Comparison of ENCODE assay signal across 30 cellular contexts in genomic region chr1:109412551-109412950, GRCh38. TPM values are rescaled to one million over a fixed set of nuclear protein-coding genes. Genes with fewer than 3 reads are reported as not detected.
"Had no signal": no experiment of that assay in that cellular context is flagged by ENCODE, and none has a peak within 500 bp of the region (broad histone marks: within the 10 kb centered on the region; RNA-seq: fewer than 3 reads in every experiment).

No MANE protein-coding gene starts in this region.

- H3K4me3 ChIP-seq: adrenal gland, body of pancreas, breast epithelium, PC-9, SJCRH30 had no signal

- ATAC-seq: activated CD4-positive, CD25-positive, alpha-beta regulatory T cell treated with anti-CD3 and anti-CD28 coated beads, Interleukin-2, amount 50 U/mL, for 24 hours; activated CD8-positive, alpha-beta memory T cell treated with anti-CD3 and anti-CD28 coated beads, Interleukin-2, amount 10 ng/mL, durations not matched to agents 7 days and 5 days; body of pancreas; WTC11 had no signal

- H3K27ac Mint-ChIP-seq: activated CD4-positive, alpha-beta memory T cell treated with anti-CD3 and anti-CD28 coated beads for 36 hours; activated CD8-positive, alpha-beta memory T cell treated with anti-CD3 and anti-CD28 coated beads, Interleukin-2, amount 10 ng/mL, durations not matched to agents 7 days and 5 days; activated naive CD4-positive, alpha-beta T cell treated with anti-CD3 and anti-CD28 coated beads, Interleukin-2, amount 50 U/mL, for 24 hours; activated T-helper 2 cell treated with anti-CD3 and anti-CD28 coated beads, Interferon-gamma antibody, Interleukin-2, Interleukin-4, amounts not matched to agents 10 μg/mL and 5 μg/mL and 100 μg/mL, durations not matched to agents 14 hours and 24 hours and 36 hours; T-helper 1 cell treated with Interleukin-12 subunit alpha and Interleukin-12 subunit beta and Interleukin-4 antibody, amounts not matched to agents 30 μg/mL and 1 μg/mL, for 36 hours; T-helper 2 cell treated with Interferon-gamma antibody and Interleukin-4, amounts not matched to agents 5 μg/mL and 100 μg/mL, for 36 hours; WTC11 had no signal

- H3K27me3 Mint-ChIP-seq: activated CD4-positive, alpha-beta memory T cell treated with anti-CD3 and anti-CD28 coated beads for 36 hours; activated CD8-positive, alpha-beta memory T cell treated with anti-CD3 and anti-CD28 coated beads, Interleukin-2, amount 10 ng/mL, durations not matched to agents 7 days and 5 days; activated naive CD4-positive, alpha-beta T cell treated with anti-CD3 and anti-CD28 coated beads, Interleukin-2, amount 50 U/mL, for 24 hours had no signal

- H3K27ac ChIP-seq: adrenal gland, body of pancreas, breast epithelium, KMS-11, PC-9, SJCRH30 had no signal

- DNase-seq: activated CD4-positive, alpha-beta memory T cell treated with anti-CD3 and anti-CD28 coated beads for 36 hours; activated CD4-positive, alpha-beta T cell treated with anti-CD3 and anti-CD28 coated beads for 4 hours; activated CD4-positive, alpha-beta T cell treated with anti-CD3 and anti-CD28 coated beads, Interleukin-2, amount 50 U/mL, for 1 hour; activated CD8-positive, alpha-beta memory T cell treated with anti-CD3 and anti-CD28 coated beads, Interleukin-2, amount 10 ng/mL, durations not matched to agents 7 days and 5 days; activated CD8-positive, alpha-beta memory T cell treated with anti-CD3 and anti-CD28 coated beads, Interleukin-2, amount 50 U/mL, for 48 hours; activated gamma-delta T cell; activated naive CD4-positive, alpha-beta T cell treated with Interleukin-2 at 50 U/mL for 16 hours; adrenal gland; body of pancreas; MM.1S; MV-4-11; NCI-H1092; NCI-H1436 treated with DMSO at 0.1 percent for 48 hours; NCI-H1694 treated with DMSO at 0.1 percent for 48 hours; NCI-H2029; NCI-H345; NCI-H524 treated with DMSO at 0.1 percent for 48 hours; NK-92 treated with Interleukin-12 subunit alpha and Interleukin-12 subunit beta, amount 100 ng/mL, for 24 hours; PC-9; SHP77; SJCRH30; SK-N-SH had no signal

- H3K9me3 ChIP-seq: adrenal gland, body of pancreas, breast epithelium, SJCRH30, SK-N-SH had no signal

- H3K4me1 Mint-ChIP-seq: WTC11 had no signal

- H3K4me1 ChIP-seq: adrenal gland, body of pancreas, breast epithelium, SJCRH30 had no signal

- H3K9me3 Mint-ChIP-seq: activated CD4-positive, alpha-beta memory T cell treated with anti-CD3 and anti-CD28 coated beads for 36 hours; activated naive CD4-positive, alpha-beta T cell treated with anti-CD3 and anti-CD28 coated beads, Interleukin-2, amount 50 U/mL, for 24 hours; activated T-helper 2 cell treated with anti-CD3 and anti-CD28 coated beads, Interferon-gamma antibody, Interleukin-2, Interleukin-4, amounts not matched to agents 10 μg/mL and 5 μg/mL and 100 μg/mL, durations not matched to agents 14 hours and 24 hours and 36 hours; T-helper 1 cell treated with Interleukin-12 subunit alpha and Interleukin-12 subunit beta and Interleukin-4 antibody, amounts not matched to agents 30 μg/mL and 1 μg/mL, for 36 hours; T-helper 2 cell treated with Interferon-gamma antibody and Interleukin-4, amounts not matched to agents 5 μg/mL and 100 μg/mL, for 36 hours; WTC11 had no signal

- H3K27me3 ChIP-seq: adrenal gland, body of pancreas, breast epithelium, SJCRH30 had no signal

- H3K36me3 ChIP-seq: breast epithelium had no signal

- H3K4me3 Mint-ChIP-seq: activated CD4-positive, alpha-beta memory T cell treated with anti-CD3 and anti-CD28 coated beads for 36 hours; activated CD8-positive, alpha-beta memory T cell treated with anti-CD3 and anti-CD28 coated beads, Interleukin-2, amount 10 ng/mL, durations not matched to agents 7 days and 5 days; activated naive CD4-positive, alpha-beta T cell treated with anti-CD3 and anti-CD28 coated beads, Interleukin-2, amount 50 U/mL, for 24 hours; T-helper 1 cell treated with Interleukin-12 subunit alpha and Interleukin-12 subunit beta and Interleukin-4 antibody, amounts not matched to agents 30 μg/mL and 1 μg/mL, for 36 hours; T-helper 2 cell treated with Interferon-gamma antibody and Interleukin-4, amounts not matched to agents 5 μg/mL and 100 μg/mL, for 36 hours; WTC11 had no signal

RNA-seq across cellular contexts. Expression of gene SYPL2, which starts 53.8 kb away (rescaled TPM):
- total RNA-seq: activated CD4-positive, alpha-beta memory T cell treated with anti-CD3 and anti-CD28 coated beads for 36 hours; activated CD8-positive, alpha-beta memory T cell treated with anti-CD3 and anti-CD28 coated beads, Interleukin-2, amount 10 ng/mL, durations not matched to agents 7 days and 5 days; activated T-helper 2 cell treated with anti-CD3 and anti-CD28 coated beads, Interferon-gamma antibody, Interleukin-2, Interleukin-4, amounts not matched to agents 10 μg/mL and 5 μg/mL and 100 μg/mL, durations not matched to agents 14 hours and 24 hours and 36 hours had no signal
